ENCODE assay signal across 8 cellular contexts in genomic region chr11:64850979-64851567, GRCh38. TPM values are rescaled to one million over a fixed set of nuclear protein-coding genes. Genes with fewer than 3 reads are reported as not detected.
DNase-seq lines count a peak whose midpoint lies in the region; ATAC-seq and TF ChIP-seq lines count a peak whose summit lies in the region.

No MANE protein-coding gene starts in this region.

- peak overlapping the region in 1 of 2 experiments; percentile 67 for H3K18ac ChIP-seq in mesenchymal stem cell (ENCODE audit: low read depth in 1 of 2, low read length in 2 of 2)

- CTCF ChIA-PET in activated CD4-positive, alpha-beta memory T cell treated with anti-CD3 and anti-CD28 coated beads, Interleukin-2, amount 10 ng/mL, durations not matched to agents 7 days and 5 days (lab: Charles Lee), result interaction anchor here (1.1 to 30.8 kb wide), 4 partner anchors 8 to 36 kb away, joined by 3 to 957 read pairs (median 19); partner anchors contain the start of gene EHD1

- peak overlapping the region; percentile 86 for H3K27ac Mint-ChIP-seq in activated CD4-positive, alpha-beta memory T cell treated with anti-CD3 and anti-CD28 coated beads, Interleukin-2, amount 10 ng/mL, durations not matched to agents 7 days and 5 days

- no peak overlapping the region for H2AFZ ChIP-seq in mesenchymal stem cell (ENCODE audit: low read depth, low read length)

- H3K27ac ChIP-seq in DOHH2 (ENCODE audit: low read depth, low read length) (peak overlapping the region; percentile 98), mesenchymal stem cell (ENCODE audit: low read length, poor library complexity, severe bottlenecking) (no peak overlapping the region), foreskin keratinocyte (no peak overlapping the region)

- peak overlapping the region in 1 of 2 experiments; percentile 79 for H2BK12ac ChIP-seq in mesenchymal stem cell (ENCODE audit: low read length in 2 of 2)

- no peak overlapping the region for H3K14ac ChIP-seq in mesenchymal stem cell (ENCODE audit: low read length in 2 of 2)

- H3K27me3 ChIP-seq in DOHH2 (ENCODE audit: control insufficient read depth, low read length) (no peaks in the 10 kb centered on the region), mesenchymal stem cell (ENCODE audit: control insufficient read depth in 1 of 2, insufficient read depth in 1 of 2, low read length in 2 of 2) (no peaks in the 10 kb centered on the region), foreskin keratinocyte (no peaks in the 10 kb centered on the region)

- H3K9me3 ChIP-seq in DOHH2 (ENCODE audit: control insufficient read depth, insufficient read depth, low read length), result no peaks in the 10 kb centered on the region
- H3K9me3 ChIP-seq in mesenchymal stem cell (ENCODE audit: control insufficient read depth, low read length), result no peaks in the 10 kb centered on the region

- H3K4me3 Mint-ChIP-seq in activated CD4-positive, alpha-beta memory T cell treated with anti-CD3 and anti-CD28 coated beads, Interleukin-2, amount 10 ng/mL, durations not matched to agents 7 days and 5 days, result peak overlapping the region; percentile 19

- no peak overlapping the region for H2BK15ac ChIP-seq in mesenchymal stem cell (ENCODE audit: low read depth, poor library complexity, severe bottlenecking)

- H3K79me1 ChIP-seq in mesenchymal stem cell (replicated peaks; ENCODE audit: low read length, poor library complexity, severe bottlenecking), result peaks cover 19% of the 10 kb centered on the region

- POLR2A ChIA-PET in activated CD4-positive, alpha-beta memory T cell treated with anti-CD3 and anti-CD28 coated beads, Interleukin-2, amount 10 ng/mL, durations not matched to agents 7 days and 5 days (lab: Charles Lee), result interaction anchor here (0.6 to 28.1 kb wide), 7 partner anchors 13 to 271 kb away, joined by 3 to 1068 read pairs (median 4); partner anchors contain the start of genes EHD1, FAU, MRPL49 and RASGRP2

- no peaks in the 10 kb centered on the region for H3K9me2 ChIP-seq in DOHH2 (replicated peaks; ENCODE audit: control insufficient read depth, low read length)

- H3K9me3 Mint-ChIP-seq in activated CD4-positive, alpha-beta memory T cell treated with anti-CD3 and anti-CD28 coated beads, Interleukin-2, amount 10 ng/mL, durations not matched to agents 7 days and 5 days, result no peaks in the 10 kb centered on the region

- WGBS in mesenchymal stem cell, result 76% methylated on average over 13 of the region's 13 CpGs

- H3K27me3 Mint-ChIP-seq in activated CD4-positive, alpha-beta memory T cell treated with anti-CD3 and anti-CD28 coated beads, Interleukin-2, amount 10 ng/mL, durations not matched to agents 7 days and 5 days, result no peaks in the 10 kb centered on the region

- TF ChIP-seq CTCF in DOHH2 (IDR thresholded peaks at IDR 0.05; ENCODE audit: low read depth, low read length, poor library complexity, severe bottlenecking) (peak; percentile 15), foreskin keratinocyte (conservative IDR thresholded peaks at IDR 0.05) (no peak)

- peaks cover 48% of the 10 kb centered on the region for H3K36me3 ChIP-seq in DOHH2 (ENCODE audit: control insufficient read depth, low read length)
- peaks cover 21 to 44% of the 10 kb centered on the region in 2 experiments for H3K36me3 ChIP-seq in mesenchymal stem cell (ENCODE audit: control insufficient read depth in 1 of 2, insufficient read depth in 2 of 2, low read depth in 1 of 2, low read length in 2 of 2)

- no peak overlapping the region for H3K4ac ChIP-seq in mesenchymal stem cell (ENCODE audit: low read depth in 1 of 2, low read length in 2 of 2)

- H4K20me1 ChIP-seq in DOHH2 (ENCODE audit: control insufficient read depth, insufficient read depth, low read depth, low read length), result no peaks in the 10 kb centered on the region

- ATAC-seq in HG03135 (IDR thresholded peaks at IDR 0.05; ENCODE audit: unreplicated experiment) (peak; percentile 53), foreskin keratinocyte (no peak)

- H3K9ac ChIP-seq in mesenchymal stem cell (ENCODE audit: low read length), result peak overlapping the region; percentile 14

- peaks cover 83% of the 10 kb centered on the region for H3K4me1 Mint-ChIP-seq in activated CD4-positive, alpha-beta memory T cell treated with anti-CD3 and anti-CD28 coated beads, Interleukin-2, amount 10 ng/mL, durations not matched to agents 7 days and 5 days

- H3F3A ChIP-seq in DOHH2 (ENCODE audit: control insufficient read depth, insufficient read depth), result peaks cover 58% of the 10 kb centered on the region

- H3K4me2 ChIP-seq in DOHH2 (ENCODE audit: low read length) (peak overlapping the region; percentile 80), mesenchymal stem cell (ENCODE audit: low read length, poor library complexity, severe bottlenecking) (no peak overlapping the region)

- no peak overlapping the region for H3K23ac ChIP-seq in mesenchymal stem cell (ENCODE audit: low read length in 2 of 2)

- H4K8ac ChIP-seq in mesenchymal stem cell (ENCODE audit: low read length), result no peak overlapping the region

- peak; percentile 94 for DNase-seq in GM19240 (ENCODE audit: insufficient read length, low spot score)
- DNase-seq in activated CD4-positive, alpha-beta memory T cell treated with anti-CD3 and anti-CD28 coated beads, Interleukin-2, amount 10 ng/mL, durations not matched to agents 7 days and 5 days, result peak; percentile 58
- peak; percentile 54 for DNase-seq in mesenchymal stem cell
- no peak for DNase-seq in GDM1 (lab: John Stamatoyannopoulos, UW)
- DNase-seq in HT-29 (ENCODE audit: low spot score), result no peak
- no peak for DNase-seq in foreskin keratinocyte

- no peak overlapping the region for H2BK5ac ChIP-seq in mesenchymal stem cell (ENCODE audit: low read depth, low read length, poor library complexity, severe bottlenecking)

- no peak overlapping the region for H2BK120ac ChIP-seq in mesenchymal stem cell (ENCODE audit: low read depth, low read length)

- peak overlapping the region; percentile 60 for H3K4me3 ChIP-seq in DOHH2 (ENCODE audit: low read length)
- H3K4me3 ChIP-seq in mesenchymal stem cell (ENCODE audit: insufficient read depth in 1 of 2, low read depth in 1 of 2, low read length in 2 of 2), result no peak overlapping the region

- H4K91ac ChIP-seq in mesenchymal stem cell (ENCODE audit: low read length), result peak overlapping the region; percentile 5

- peaks cover 46% of the 10 kb centered on the region for H3K36me3 Mint-ChIP-seq in activated CD4-positive, alpha-beta memory T cell treated with anti-CD3 and anti-CD28 coated beads, Interleukin-2, amount 10 ng/mL, durations not matched to agents 7 days and 5 days (ENCODE audit: low read depth)

- peaks cover 28% of the 10 kb centered on the region for H3K79me2 ChIP-seq in DOHH2 (ENCODE audit: control insufficient read depth, low read length)

- no peak overlapping the region for H2AK5ac ChIP-seq in mesenchymal stem cell (ENCODE audit: low read length, severe bottlenecking)

- H3K4me1 ChIP-seq in DOHH2 (ENCODE audit: control insufficient read depth, low read length) (peaks cover 94% of the 10 kb centered on the region), mesenchymal stem cell (ENCODE audit: control insufficient read depth, insufficient read depth, low read depth, low read length) (peaks cover 67% of the 10 kb centered on the region), foreskin keratinocyte (peaks cover 18% of the 10 kb centered on the region)

RNA-seq across cellular contexts. Expression of gene CDC42BPG, which starts 6.6 kb away (rescaled TPM):
- under 1 TPM; 0.65 to 0.70 TPM for total RNA-seq in activated CD4-positive, alpha-beta memory T cell treated with anti-CD3 and anti-CD28 coated beads, Interleukin-2, amount 10 ng/mL, durations not matched to agents 7 days and 5 days
- polyA plus RNA-seq in mesenchymal stem cell (2013, experiment 1 of 2), result 0.26 TPM
- 0.21 TPM for polyA plus RNA-seq in mesenchymal stem cell (2013, experiment 2 of 2)
- total RNA-seq in HT-29 (2014; rRNA removed; shearing (Covaris generic)), result 22.7 and 24.7 TPM in 2 replicates
- 10.3 and 11.1 TPM in 2 replicates for total RNA-seq in foreskin keratinocyte
- polyA plus RNA-seq in foreskin keratinocyte, result 4.7 and 5.3 TPM in 2 replicates

RNA-seq across cellular contexts. Expression of gene EHD1, which starts 27.3 kb away (rescaled TPM):
- total RNA-seq in activated CD4-positive, alpha-beta memory T cell treated with anti-CD3 and anti-CD28 coated beads, Interleukin-2, amount 10 ng/mL, durations not matched to agents 7 days and 5 days, result 100 to 1,000 TPM; 138 to 146 TPM
- 57.6 TPM for polyA plus RNA-seq in mesenchymal stem cell (2013, experiment 1 of 2)
- polyA plus RNA-seq in mesenchymal stem cell (2013, experiment 2 of 2), result 57.2 TPM
- total RNA-seq in HT-29 (2014; rRNA removed; shearing (Covaris generic)), result 118 and 123 TPM in 2 replicates
- total RNA-seq in foreskin keratinocyte, result 94.9 and 114 TPM in 2 replicates
- 90.4 and 115 TPM in 2 replicates for polyA plus RNA-seq in foreskin keratinocyte

RNA-seq across cellular contexts. Expression of gene MEN1, which starts 40.7 kb away (rescaled TPM):
- 10 to 100 TPM; 32.5 to 33.4 TPM for total RNA-seq in activated CD4-positive, alpha-beta memory T cell treated with anti-CD3 and anti-CD28 coated beads, Interleukin-2, amount 10 ng/mL, durations not matched to agents 7 days and 5 days
- polyA plus RNA-seq in mesenchymal stem cell (2013, experiment 1 of 2), result 30.3 TPM
- polyA plus RNA-seq in mesenchymal stem cell (2013, experiment 2 of 2), result 29.2 TPM
- total RNA-seq in HT-29 (2014; rRNA removed; shearing (Covaris generic)), result 35.1 and 38.0 TPM in 2 replicates
- 27.3 and 30.8 TPM in 2 replicates for total RNA-seq in foreskin keratinocyte
- polyA plus RNA-seq in foreskin keratinocyte, result 30.2 and 35.3 TPM in 2 replicates

RNA-seq across cellular contexts. Expression of gene MAP4K2, which starts 48.1 kb away (rescaled TPM):
- 10 to 100 TPM; 95.6 to 98.0 TPM for total RNA-seq in activated CD4-positive, alpha-beta memory T cell treated with anti-CD3 and anti-CD28 coated beads, Interleukin-2, amount 10 ng/mL, durations not matched to agents 7 days and 5 days
- polyA plus RNA-seq in mesenchymal stem cell (2013, experiment 1 of 2), result 12.3 TPM
- polyA plus RNA-seq in mesenchymal stem cell (2013, experiment 2 of 2), result 13.7 TPM
- total RNA-seq in HT-29 (2014; rRNA removed; shearing (Covaris generic)), result 44.4 and 57.0 TPM in 2 replicates
- 26.3 and 27.8 TPM in 2 replicates for total RNA-seq in foreskin keratinocyte
- 25.7 and 26.9 TPM in 2 replicates for polyA plus RNA-seq in foreskin keratinocyte

Comparison
In these comparisons a context has a peak if more than half of its experiments do, and no peak if none do; other contexts are left out.
1. DNase-seq: peak in GM19240 (single experiment), activated CD4-positive, alpha-beta memory T cell treated with anti-CD3 and anti-CD28 coated beads, Interleukin-2, amount 10 ng/mL, durations not matched to agents 7 days and 5 days (single experiment) and mesenchymal stem cell (single experiment); none in GDM1 (single experiment), HT-29 (single experiment) and foreskin keratinocyte (0 of 2).